15 cellular contexts compared by ENCODE assay signal in genomic region chr18:32911660-32912284, GRCh38.
DNase-seq lines count a peak whose midpoint lies in the region; ATAC-seq and TF ChIP-seq lines count a peak whose summit lies in the region.
"Had no signal": no experiment of that assay in that cellular context is flagged by ENCODE, and none has a peak within 500 bp of the region (broad histone marks: within the 10 kb centered on the region; RNA-seq: fewer than 3 reads in every experiment).

No MANE protein-coding gene starts in this region.

- DNase-seq in A172 (ENCODE audit: low spot score) = peak; percentile 63
- peak; percentile 84 for DNase-seq in LHCN-M2 (ENCODE audit: low read depth)
- peak; percentile 16 for DNase-seq in astrocyte of the hippocampus (ENCODE audit: low read depth, low spot score)
- peak; percentile 29 to 79 for DNase-seq in foreskin fibroblast
- no peak for DNase-seq in CD1c-positive myeloid dendritic cell (ENCODE audit: extremely low spot score)
- no peak for DNase-seq in activated T-cell treated with anti-CD3 and anti-CD28 coated beads, Interleukin-2, amount 50 U/mL, for 4 hours
- no peak for DNase-seq in COLO829 (ENCODE audit: low spot score)
- DNase-seq: activated CD4-positive, alpha-beta T cell treated with anti-CD3 and anti-CD28 coated beads, Interleukin-2, amount 10 ng/mL, durations not matched to agents 24 days and 14 days; activated CD8-positive, alpha-beta memory T cell treated with anti-CD3 and anti-CD28 coated beads, Interleukin-2, amount 50 U/mL, for 4 hours; body of pancreas; CD4-positive, CD25-positive, alpha-beta regulatory T cell; stimulated activated naive CD8-positive, alpha-beta T cell treated with anti-CD3 and anti-CD28 coated beads, Interleukin-15, amount 100 ng/mL, for 72 hours had no signal

- no peaks in the 10 kb centered on the region for H3K4me1 Mint-ChIP-seq in activated T-cell treated with anti-CD3 and anti-CD28 coated beads, Interleukin-2, amount 50 U/mL, for 4 hours (ENCODE audit: low read depth)
- H3K4me1 Mint-ChIP-seq: activated CD4-positive, alpha-beta T cell treated with anti-CD3 and anti-CD28 coated beads, Interleukin-2, amount 10 ng/mL, durations not matched to agents 24 days and 14 days; CD4-positive, CD25-positive, alpha-beta regulatory T cell; mesothelial cell of epicardium; stimulated activated naive CD8-positive, alpha-beta T cell treated with anti-CD3 and anti-CD28 coated beads, Interleukin-15, amount 100 ng/mL, for 72 hours had no signal

- TF ChIP-seq CTCF in foreskin fibroblast (IDR thresholded peaks at IDR 0.05; ENCODE audit: low read depth, low read length) = no peak

- H3K36me3 Mint-ChIP-seq in activated T-cell treated with anti-CD3 and anti-CD28 coated beads, Interleukin-2, amount 50 U/mL, for 4 hours (ENCODE audit: insufficient read depth) = no peaks in the 10 kb centered on the region
- H3K36me3 Mint-ChIP-seq: CD4-positive, CD25-positive, alpha-beta regulatory T cell; mesothelial cell of epicardium had no signal

- peaks cover 5% of the 10 kb centered on the region for H3K9me3 Mint-ChIP-seq in activated T-cell treated with anti-CD3 and anti-CD28 coated beads, Interleukin-2, amount 50 U/mL, for 4 hours
- H3K9me3 Mint-ChIP-seq: activated CD4-positive, alpha-beta T cell treated with anti-CD3 and anti-CD28 coated beads, Interleukin-2, amount 10 ng/mL, durations not matched to agents 24 days and 14 days; mesothelial cell of epicardium had no signal

- no peak overlapping the region for H3K4me3 Mint-ChIP-seq in activated T-cell treated with anti-CD3 and anti-CD28 coated beads, Interleukin-2, amount 50 U/mL, for 4 hours
- H3K4me3 Mint-ChIP-seq: activated CD4-positive, alpha-beta T cell treated with anti-CD3 and anti-CD28 coated beads, Interleukin-2, amount 10 ng/mL, durations not matched to agents 24 days and 14 days; CD4-positive, CD25-positive, alpha-beta regulatory T cell; mesothelial cell of epicardium; stimulated activated naive CD8-positive, alpha-beta T cell treated with anti-CD3 and anti-CD28 coated beads, Interleukin-15, amount 100 ng/mL, for 72 hours had no signal

- H3K4me3 ChIP-seq in foreskin fibroblast (ENCODE audit: low read depth in 1 of 2, low read length in 2 of 2) = no peak overlapping the region
- H3K4me3 ChIP-seq: body of pancreas had no signal

- no peak for ATAC-seq in activated T-cell treated with anti-CD3 and anti-CD28 coated beads, Interleukin-2, amount 50 U/mL, for 4 hours
- no peak for ATAC-seq in GM21529 (IDR thresholded peaks at IDR 0.05; ENCODE audit: unreplicated experiment)
- ATAC-seq: body of pancreas; HCT116; stimulated activated naive CD8-positive, alpha-beta T cell treated with anti-CD3 and anti-CD28 coated beads, Interleukin-15, amount 100 ng/mL, for 72 hours had no signal

- H3K27me3 Mint-ChIP-seq in activated T-cell treated with anti-CD3 and anti-CD28 coated beads, Interleukin-2, amount 50 U/mL, for 4 hours (ENCODE audit: low read depth) = no peaks in the 10 kb centered on the region
- H3K27me3 Mint-ChIP-seq: activated CD4-positive, alpha-beta T cell treated with anti-CD3 and anti-CD28 coated beads, Interleukin-2, amount 10 ng/mL, durations not matched to agents 24 days and 14 days; CD4-positive, CD25-positive, alpha-beta regulatory T cell; stimulated activated naive CD8-positive, alpha-beta T cell treated with anti-CD3 and anti-CD28 coated beads, Interleukin-15, amount 100 ng/mL, for 72 hours had no signal

Comparison
In these comparisons a context has a peak if more than half of its experiments do, and no peak if none do; other contexts are left out.
1. DNase-seq: peak in A172 (single experiment), LHCN-M2 (single experiment), astrocyte of the hippocampus (single experiment) and foreskin fibroblast (2 of 2); none in CD1c-positive myeloid dendritic cell (single experiment), activated T-cell treated with anti-CD3 and anti-CD28 coated beads, Interleukin-2, amount 50 U/mL, for 4 hours (single experiment) and COLO829 (single experiment).